ENCODE assay signal across 25 cellular contexts in the genomic region with DNA sequence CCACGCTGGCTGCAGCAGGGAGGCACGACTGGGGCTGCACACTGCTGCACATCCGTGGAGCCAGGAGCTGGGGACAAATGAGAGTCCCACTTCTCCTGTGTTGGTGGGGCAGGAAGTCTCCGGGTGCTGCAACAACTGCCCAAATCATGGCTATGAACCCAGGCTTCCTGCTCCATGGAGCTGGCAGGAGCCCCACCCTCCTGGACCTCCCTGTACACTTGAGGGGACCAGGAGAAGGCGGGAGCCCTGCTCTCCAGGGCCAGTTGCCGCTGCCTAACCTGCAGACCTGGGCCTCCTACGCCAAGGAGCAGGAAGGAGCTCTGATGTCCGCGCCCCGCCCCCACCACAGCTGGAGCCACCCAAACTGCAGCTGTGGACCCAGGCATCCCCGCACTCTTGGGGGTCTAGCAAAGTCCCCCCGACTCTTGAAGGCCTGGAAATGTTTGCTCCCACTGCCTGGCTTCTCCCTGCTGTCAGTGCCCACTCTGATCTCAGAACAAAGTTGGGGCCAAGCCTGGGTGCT.
"Had no signal": no experiment of that assay in that cellular context is flagged by ENCODE, and none has a peak within 500 bp of the region (broad histone marks: within the 10 kb centered on the region; RNA-seq: fewer than 3 reads in every experiment).

No MANE protein-coding gene starts in this region.

- H3K4me3 ChIP-seq: coronary artery, dorsolateral prefrontal cortex, esophagus muscularis mucosa, gastrocnemius medialis had no signal

- ATAC-seq: activated CD4-positive, alpha-beta T cell treated with anti-CD3 and anti-CD28 coated beads for 36 hours; activated T-cell treated with anti-CD3 and anti-CD28 coated beads, Interleukin-2, amount 50 U/mL, for 72 hours; foreskin keratinocyte; gastrocnemius medialis had no signal

- H3K9me3 ChIP-seq: esophagus muscularis mucosa, gastrocnemius medialis had no signal

- H3K4me1 ChIP-seq: esophagus muscularis mucosa, foreskin keratinocyte, gastrocnemius medialis had no signal

- DNase-seq: activated CD4-positive, alpha-beta memory T cell treated with anti-CD3 and anti-CD28 coated beads, Interleukin-2, amount 10 ng/mL, durations not matched to agents 7 days and 5 days; activated CD4-positive, alpha-beta T cell treated with anti-CD3 and anti-CD28 coated beads for 36 hours; activated CD4-positive, alpha-beta T cell treated with anti-CD3 and anti-CD28 coated beads, Interleukin-2, amount 10 ng/mL, durations not matched to agents 24 days and 14 days; activated CD4-positive, CD25-positive, alpha-beta regulatory T cell; activated CD4-positive, CD25-positive, alpha-beta regulatory T cell treated with anti-CD3 and anti-CD28 coated beads, Interleukin-2, amount 50 U/mL, for 72 hours; activated CD8-positive, alpha-beta memory T cell treated with anti-CD3 and anti-CD28 coated beads, Interleukin-2, amount 50 U/mL, for 48 hours; activated effector memory CD4-positive, alpha-beta T cell treated with Interleukin-2 at 50 U/mL for 16 hours; activated gamma-delta T cell treated with Interleukin-2 at 50 U/mL for 16 hours; activated naive CD4-positive, alpha-beta T cell treated with anti-CD3 and anti-CD28 coated beads, Interleukin-2, amount 50 U/mL, for 16 hours; activated naive CD4-positive, alpha-beta T cell treated with Interleukin-2 at 50 U/mL for 16 hours; activated T-cell treated with anti-CD3 and anti-CD28 coated beads for 4 hours; activated T-cell treated with anti-CD3 and anti-CD28 coated beads, Interleukin-2, amount 50 U/mL, for 24 hours; activated T-cell treated with anti-CD3 and anti-CD28 coated beads, Interleukin-2, amount 50 U/mL, for 72 hours; amniotic stem cell; brain microvascular endothelial cell; dorsolateral prefrontal cortex; effector memory CD4-positive, alpha-beta T cell; endodermal cell; erythroblast; foreskin keratinocyte; gastrocnemius medialis; glutamatergic neuron; T-helper 2 cell had no signal

- H3K27ac ChIP-seq: brain microvascular endothelial cell, coronary artery, dorsolateral prefrontal cortex, esophagus muscularis mucosa, foreskin keratinocyte, gastrocnemius medialis had no signal

- H3K36me3 ChIP-seq: brain microvascular endothelial cell, esophagus muscularis mucosa, gastrocnemius medialis had no signal

- H3K27me3 ChIP-seq: brain microvascular endothelial cell, esophagus muscularis mucosa, foreskin keratinocyte, gastrocnemius medialis had no signal
